Comparison of ENCODE assay signal across 8 cellular contexts in the genomic region with DNA sequence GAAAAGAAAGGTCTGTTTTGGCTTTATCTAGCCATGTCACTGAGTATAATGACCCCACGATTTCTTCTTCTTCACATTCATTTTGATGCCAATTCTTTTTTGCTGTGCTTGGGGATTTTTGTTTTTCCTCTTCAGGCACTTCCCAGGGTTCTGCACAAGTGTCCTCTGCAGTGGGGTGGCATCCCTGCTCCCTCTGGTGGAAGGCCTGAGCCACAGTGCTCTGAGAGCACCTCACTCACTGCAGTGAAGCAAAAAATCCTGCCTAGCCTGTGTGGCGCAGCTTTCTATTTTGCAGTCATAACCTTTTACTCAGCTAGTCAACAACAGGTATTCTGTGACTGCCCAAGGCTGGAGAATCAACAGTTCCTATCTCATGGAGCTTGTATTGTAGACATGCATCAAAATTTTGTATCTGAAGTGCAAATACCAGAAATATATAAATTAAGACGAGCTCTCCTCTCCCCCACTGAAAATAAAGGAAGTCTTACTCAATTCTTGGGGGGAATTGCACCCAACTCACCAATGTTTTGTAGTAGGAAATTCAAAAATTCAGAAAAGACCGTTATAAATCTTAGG.
DNase-seq lines count a peak whose midpoint lies in the region; ATAC-seq and TF ChIP-seq lines count a peak whose summit lies in the region.

No MANE protein-coding gene starts in this region.

- H3K4me1 ChIP-seq in OCI-LY1 (ENCODE audit: insufficient read depth, low read length, severe bottlenecking) = no peaks in the 10 kb centered on the region
- no peaks in the 10 kb centered on the region for H3K4me1 ChIP-seq in mesenchymal stem cell (ENCODE audit: control insufficient read depth, insufficient read depth, low read depth, low read length)
- H3K4me1 ChIP-seq in vagina = peaks cover 10% of the 10 kb centered on the region

- no peak overlapping the region for H2BK120ac ChIP-seq in mesenchymal stem cell (ENCODE audit: low read depth, low read length)

- H3K9me2 ChIP-seq in OCI-LY1 (ENCODE audit: low read depth, low read length) = no peaks in the 10 kb centered on the region

- H2BK15ac ChIP-seq in mesenchymal stem cell (ENCODE audit: low read depth, poor library complexity, severe bottlenecking) = no peak overlapping the region

- no peaks in the 10 kb centered on the region for H3K79me2 ChIP-seq in OCI-LY1 (ENCODE audit: insufficient read depth, low read length)

- no peak overlapping the region for H3K18ac ChIP-seq in mesenchymal stem cell (ENCODE audit: low read depth in 1 of 2, low read length in 2 of 2)

- no peaks in the 10 kb centered on the region for H3F3A ChIP-seq in OCI-LY1 (ENCODE audit: insufficient read depth, low read length)

- ATAC-seq in HG03354 (IDR thresholded peaks at IDR 0.05; ENCODE audit: poor library complexity, severe bottlenecking, unreplicated experiment) = peak; percentile 45
- no peak for ATAC-seq in stimulated activated memory B cell treated with anti-CD40 and anti-IgM and Interleukin-4, amounts not matched to agents 10 μg/mL and 1 μg/mL and 100 μg/mL, for 72 hours
- no peak for ATAC-seq in GM21717 (IDR thresholded peaks at IDR 0.05; ENCODE audit: unreplicated experiment)

- H3K36me3 Mint-ChIP-seq in stimulated activated memory B cell treated with anti-CD40 and anti-IgM and Interleukin-4, amounts not matched to agents 10 μg/mL and 1 μg/mL and 100 μg/mL, for 72 hours = no peaks in the 10 kb centered on the region

- DNase-seq in COLO668 (lab: John Stamatoyannopoulos, UW; ENCODE audit: unreplicated experiment) (peak; percentile 51), dorsolateral prefrontal cortex (peak; percentile 60 to 84 (median 77)), mesenchymal stem cell (peak; percentile 60), vagina (ENCODE audit: extremely low spot score in 2 of 2) (no peak)

- H3K27me3 ChIP-seq in OCI-LY1 (ENCODE audit: insufficient read depth, low read length) (0 out of 2 replicates have a peak, but pooled peaks cover 7% of the 10 kb centered on the region), dorsolateral prefrontal cortex (no peaks in the 10 kb centered on the region), mesenchymal stem cell (ENCODE audit: control insufficient read depth in 1 of 2, insufficient read depth in 1 of 2, low read length in 2 of 2) (peaks cover 0 to 19% of the 10 kb centered on the region in 2 experiments), vagina (no peaks in the 10 kb centered on the region)

- TF ChIP-seq POLR2A in vagina (IDR thresholded peaks at IDR 0.05) = no peak

- no peak overlapping the region for H3K23ac ChIP-seq in mesenchymal stem cell (ENCODE audit: low read length in 2 of 2)

- H2BK5ac ChIP-seq in mesenchymal stem cell (ENCODE audit: low read depth, low read length, poor library complexity, severe bottlenecking) = no peak overlapping the region

- intact Hi-C loops in dorsolateral prefrontal cortex (cut with DNase I) = loop anchor here (2.0 to 10.0 kb wide), 5 partner anchors 152 to 530 kb away; no protein-coding TSS in a partner anchor
- intact Hi-C loops in vagina (cut with DNase I) = no loop called here

- WGBS in mesenchymal stem cell = 74% methylated on average over 3 of the region's 4 CpGs

- H3K27ac ChIP-seq in OCI-LY1 (ENCODE audit: low read depth, low read length, poor library complexity, severe bottlenecking) = no peak overlapping the region
- peak overlapping the region in 49 of 59 donors; percentile 14 to 75 (median 58) for H3K27ac ChIP-seq in dorsolateral prefrontal cortex
- H3K27ac ChIP-seq in mesenchymal stem cell (ENCODE audit: low read length, poor library complexity, severe bottlenecking) = no peak overlapping the region
- H3K27ac ChIP-seq in vagina = no peak overlapping the region

- no peaks in the 10 kb centered on the region for H3K9me3 Mint-ChIP-seq in stimulated activated memory B cell treated with anti-CD40 and anti-IgM and Interleukin-4, amounts not matched to agents 10 μg/mL and 1 μg/mL and 100 μg/mL, for 72 hours

- no peaks in the 10 kb centered on the region for H4K20me1 ChIP-seq in OCI-LY1 (ENCODE audit: insufficient read depth, low read length)

- H2AFZ ChIP-seq in OCI-LY1 (ENCODE audit: low read length) (no peak overlapping the region), mesenchymal stem cell (ENCODE audit: low read depth, low read length) (no peak overlapping the region)

- H3K9me3 ChIP-seq in OCI-LY1 (ENCODE audit: low read length) = no peaks in the 10 kb centered on the region
- H3K9me3 ChIP-seq in mesenchymal stem cell (ENCODE audit: control insufficient read depth, low read length) = no peaks in the 10 kb centered on the region
- H3K9me3 ChIP-seq in vagina = no peaks in the 10 kb centered on the region

- TF ChIP-seq CTCF in OCI-LY1 (IDR thresholded peaks at IDR 0.05; ENCODE audit: low read length) (peak; percentile 68), dorsolateral prefrontal cortex (IDR thresholded peaks at IDR 0.05 in 54 of 56, conservative IDR thresholded peaks at IDR 0.05 in 2 of 56; ENCODE audit: low read depth in 1 of 56, partially characterized antibody in 56 of 56) (peak; percentile 61 to 94 (median 83)), vagina (IDR thresholded peaks at IDR 0.05) (peak in 2 of 3 experiments; percentile 56 to 70)

- H3K4ac ChIP-seq in mesenchymal stem cell (ENCODE audit: low read depth in 1 of 2, low read length in 2 of 2) = no peak overlapping the region

- no peak overlapping the region for H3K14ac ChIP-seq in mesenchymal stem cell (ENCODE audit: low read length in 2 of 2)

- H4K8ac ChIP-seq in mesenchymal stem cell (ENCODE audit: low read length) = no peak overlapping the region

- H3K79me1 ChIP-seq in mesenchymal stem cell (replicated peaks; ENCODE audit: low read length, poor library complexity, severe bottlenecking) = no peaks in the 10 kb centered on the region

- H3K9ac ChIP-seq in OCI-LY1 (ENCODE audit: low read length) (no peak overlapping the region), mesenchymal stem cell (ENCODE audit: low read length) (no peak overlapping the region)

- no peak overlapping the region for H2BK12ac ChIP-seq in mesenchymal stem cell (ENCODE audit: low read length in 2 of 2)

- no peak overlapping the region for H3K27ac Mint-ChIP-seq in stimulated activated memory B cell treated with anti-CD40 and anti-IgM and Interleukin-4, amounts not matched to agents 10 μg/mL and 1 μg/mL and 100 μg/mL, for 72 hours

- H3K4me3 Mint-ChIP-seq in stimulated activated memory B cell treated with anti-CD40 and anti-IgM and Interleukin-4, amounts not matched to agents 10 μg/mL and 1 μg/mL and 100 μg/mL, for 72 hours = no peak overlapping the region

- no peaks in the 10 kb centered on the region for H3K4me1 Mint-ChIP-seq in stimulated activated memory B cell treated with anti-CD40 and anti-IgM and Interleukin-4, amounts not matched to agents 10 μg/mL and 1 μg/mL and 100 μg/mL, for 72 hours

- H3K36me3 ChIP-seq in OCI-LY1 (ENCODE audit: insufficient read depth, low read length) (no peaks in the 10 kb centered on the region), mesenchymal stem cell (ENCODE audit: control insufficient read depth in 1 of 2, insufficient read depth in 2 of 2, low read depth in 1 of 2, low read length in 2 of 2) (no peaks in the 10 kb centered on the region), vagina (no peaks in the 10 kb centered on the region)

- H3K27me3 Mint-ChIP-seq in stimulated activated memory B cell treated with anti-CD40 and anti-IgM and Interleukin-4, amounts not matched to agents 10 μg/mL and 1 μg/mL and 100 μg/mL, for 72 hours = peaks cover 12% of the 10 kb centered on the region

- H3K4me3 ChIP-seq in OCI-LY1 (ENCODE audit: low read depth, low read length, poor library complexity, severe bottlenecking) (no peak overlapping the region), dorsolateral prefrontal cortex (peak overlapping the region in 3 of 59 donors; percentile 13 to 22 (median 16)), mesenchymal stem cell (ENCODE audit: insufficient read depth in 1 of 2, low read depth in 1 of 2, low read length in 2 of 2) (no peak overlapping the region), vagina (no peak overlapping the region)

- no peak overlapping the region for H4K91ac ChIP-seq in mesenchymal stem cell (ENCODE audit: low read length)

- H2AK5ac ChIP-seq in mesenchymal stem cell (ENCODE audit: low read length, severe bottlenecking) = no peak overlapping the region

- H3K4me2 ChIP-seq in OCI-LY1 (ENCODE audit: low read length) = no peak overlapping the region
- no peak overlapping the region for H3K4me2 ChIP-seq in mesenchymal stem cell (ENCODE audit: low read length, poor library complexity, severe bottlenecking)

Comparison
In these comparisons a context has a peak if more than half of its experiments do, and no peak if none do; other contexts are left out.
1. DNase-seq: peak in COLO668 (single experiment), dorsolateral prefrontal cortex (10 of 10) and mesenchymal stem cell (single experiment); none in vagina (0 of 2).
2. H3K27ac ChIP-seq: peak in dorsolateral prefrontal cortex (49 of 59); none in OCI-LY1 (single experiment), mesenchymal stem cell (single experiment) and vagina (single experiment).
3. Peak in every context shown above with its lines, with median percentiles within 50 percentile points of each other: CTCF ChIP-seq.